In the genomic region with DNA sequence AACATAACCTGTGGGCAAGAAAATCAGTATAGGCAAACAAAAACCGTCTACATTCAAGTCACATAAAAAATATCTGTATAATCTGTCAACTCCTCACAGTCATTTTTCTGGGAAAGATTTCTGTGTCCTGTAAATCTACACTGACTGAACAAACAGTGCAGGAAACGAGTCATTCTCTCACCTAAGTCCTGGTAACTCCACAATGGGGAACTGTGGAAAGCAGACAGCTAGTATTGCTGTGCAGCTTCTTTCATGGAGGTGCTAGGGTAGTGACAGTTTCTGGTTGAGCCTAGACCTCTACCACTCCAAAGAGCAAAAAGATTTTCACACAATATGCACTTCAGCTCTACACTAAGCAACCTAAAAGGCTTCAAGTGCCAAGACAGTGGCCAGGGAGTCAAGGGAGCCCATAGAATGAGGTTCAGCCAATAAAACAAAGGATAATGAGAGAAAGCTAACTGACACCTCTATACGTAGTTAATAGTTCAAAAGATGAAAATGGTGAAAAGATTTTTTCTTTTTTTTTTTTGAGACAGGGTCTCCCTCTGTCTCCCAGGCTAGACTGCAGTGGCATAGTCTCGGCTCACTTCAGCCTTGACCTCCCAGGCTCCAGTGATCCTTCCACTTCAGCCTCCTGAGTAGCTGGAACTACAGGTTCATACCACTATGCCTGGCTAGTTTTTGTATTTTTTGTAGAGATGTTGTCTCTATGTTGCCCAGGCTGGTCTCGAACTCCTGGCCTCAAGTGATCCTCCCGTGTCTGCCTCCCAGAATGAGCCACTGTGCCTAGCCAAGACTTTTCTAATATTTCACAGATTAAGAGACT, we compare ENCODE assay signal across 8 cellular contexts. TPM values are rescaled to one million over a fixed set of nuclear protein-coding genes. Genes with fewer than 3 reads are reported as not detected.
DNase-seq lines count a peak whose midpoint lies in the region; ATAC-seq and TF ChIP-seq lines count a peak whose summit lies in the region.

No MANE protein-coding gene starts in this region.

- no peaks in the 10 kb centered on the region for H3K9me3 Mint-ChIP-seq in dendritic cell treated with granulocyte-macrophage colony-stimulating factor and Interleukin-4, amounts not matched to agents 40 ng/mL and 50 ng/mL, for 4 days
- no peaks in the 10 kb centered on the region for H3K9me3 Mint-ChIP-seq in osteocyte (ENCODE audit: unreplicated experiment)

- TF ChIP-seq CTCF in osteocyte (IDR thresholded peaks at IDR 0.05): no peak

- peak overlapping the region; percentile 20 for H3K27ac Mint-ChIP-seq in dendritic cell treated with granulocyte-macrophage colony-stimulating factor and Interleukin-4, amounts not matched to agents 40 ng/mL and 50 ng/mL, for 4 days
- H3K27ac Mint-ChIP-seq in osteocyte (ENCODE audit: unreplicated experiment): peak overlapping the region; percentile 74

- DNase-seq in NCI-H69 (lab: John Stamatoyannopoulos, UW) (peak; percentile 56), osteocyte (ENCODE audit: extremely low spot score, unreplicated experiment) (no peak), NCI-H345 (lab: John Stamatoyannopoulos, UW) (no peak), C1 segment of cervical spinal cord (lab: John Stamatoyannopoulos, UW) (no peak)
- DNase-seq in stimulated activated CD8-positive, alpha-beta memory T cell treated with anti-CD3 and anti-CD28 coated beads, Interleukin-4, amount 100 ng/mL, for 48 hours: no peak

- H3K4me1 Mint-ChIP-seq in dendritic cell treated with granulocyte-macrophage colony-stimulating factor and Interleukin-4, amounts not matched to agents 40 ng/mL and 50 ng/mL, for 4 days (ENCODE audit: low read depth): peaks cover 90% of the 10 kb centered on the region
- peaks cover 79% of the 10 kb centered on the region for H3K4me1 Mint-ChIP-seq in osteocyte (ENCODE audit: unreplicated experiment)

- peak overlapping the region; percentile 32 for H3K4me3 Mint-ChIP-seq in dendritic cell treated with granulocyte-macrophage colony-stimulating factor and Interleukin-4, amounts not matched to agents 40 ng/mL and 50 ng/mL, for 4 days
- H3K4me3 Mint-ChIP-seq in osteocyte (ENCODE audit: unreplicated experiment): no peak overlapping the region

- ATAC-seq in HG02623 (IDR thresholded peaks at IDR 0.05; ENCODE audit: unreplicated experiment): no peak

- intact Hi-C loops in dendritic cell treated with granulocyte-macrophage colony-stimulating factor and Interleukin-4, amounts not matched to agents 40 ng/mL and 50 ng/mL, for 4 days (cut with micrococcal nuclease): no loop called here

- H3K36me3 Mint-ChIP-seq in dendritic cell treated with granulocyte-macrophage colony-stimulating factor and Interleukin-4, amounts not matched to agents 40 ng/mL and 50 ng/mL, for 4 days (ENCODE audit: low read depth): peaks cover 25% of the 10 kb centered on the region
- no peaks in the 10 kb centered on the region for H3K36me3 Mint-ChIP-seq in osteocyte (ENCODE audit: unreplicated experiment)

- no peaks in the 10 kb centered on the region for H3K27me3 Mint-ChIP-seq in dendritic cell treated with granulocyte-macrophage colony-stimulating factor and Interleukin-4, amounts not matched to agents 40 ng/mL and 50 ng/mL, for 4 days
- H3K27me3 Mint-ChIP-seq in osteocyte (ENCODE audit: unreplicated experiment): no peaks in the 10 kb centered on the region

- H3K4me3 ChIP-seq in GM08714 (ENCODE audit: low read length): peak overlapping the region; percentile 6

RNA-seq across cellular contexts. Expression of a gene that starts 5.5 kb away (rescaled TPM):
- total RNA-seq in osteocyte: 142 and 157 TPM in 2 replicates
